In genomic region chr2:217444509-217444908, GRCh38 we compare ENCODE assay signal across 10 cellular contexts.
"Had no signal": no experiment of that assay in that cellular context is flagged by ENCODE, and none has a peak within 500 bp of the region (broad histone marks: within the 10 kb centered on the region; RNA-seq: fewer than 3 reads in every experiment).

No MANE protein-coding gene starts in this region.

- H3K4me1 ChIP-seq: HAP-1 had no signal

- H3K27ac Mint-ChIP-seq: HFFc6 had no signal

- H3K9me3 Mint-ChIP-seq: HFFc6 had no signal

- DNase-seq: GM23248, GOT3, H7, HFFc6, IMR-90, KG1 had no signal

- H3K36me3 ChIP-seq: HAP-1 had no signal

- H3K4me3 ChIP-seq: GM23248, HAP-1, K562 had no signal

- H3K9me3 ChIP-seq: HAP-1 had no signal

- H3K27ac ChIP-seq: GM23248 had no signal

- H2AFZ ChIP-seq: GM23248 had no signal

- ATAC-seq: HCT116, K562 had no signal

- H3K4me3 Mint-ChIP-seq: HFFc6 had no signal

- FAIRE-seq: HTR-8/SVneo, K562 had no signal
